Comparison of ENCODE assay signal across 1 cellular context in genomic region chr21:33212159-33212851, GRCh38.
TF ChIP-seq lines count a peak whose summit lies in the region.

No MANE protein-coding gene starts in this region.

TF ChIP-seq in K562, 482 proteins besides CTCF, POLR2A, EP300 and RAD21 (continued from another document and continues in another):
- TF ChIP-seq, protein P1, sequence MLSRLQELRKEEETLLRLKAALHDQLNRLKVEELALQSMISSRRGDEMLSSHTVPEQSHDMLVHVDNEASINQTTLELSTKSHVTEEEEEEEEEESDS (CRISPR knock-in tag; IDR thresholded peaks at IDR 0.05): no peak
- TF ChIP-seq POLR2AphosphoS2 (IDR thresholded peaks at IDR 0.05; ENCODE audit: low read length) (no peak), NR2C1 (IDR thresholded peaks at IDR 0.05) (no peak), NR2C1 (tag; IDR thresholded peaks at IDR 0.05) (peak; percentile 79), SMARCB1 (IDR thresholded peaks at IDR 0.05; ENCODE audit: insufficient read length, low read depth) (no peak), HDGF (IDR thresholded peaks at IDR 0.05) (no peak), PRMT5 (CRISPR knock-in tag; IDR thresholded peaks at IDR 0.05) (no peak), ZZZ3 (IDR thresholded peaks at IDR 0.05) (no peak), CREM (IDR thresholded peaks at IDR 0.05; ENCODE audit: low read depth) (no peak), CBX5 (IDR thresholded peaks at IDR 0.05; ENCODE audit: borderline replicate concordance, low read depth) (0 out of 2 replicates have a peak, but pooled peaks have one; percentile 12), BCOR (IDR thresholded peaks at IDR 0.05) (peak; percentile 29; the same call in 1 of the 2 replicates), ZNF780A (CRISPR knock-in tag; IDR thresholded peaks at IDR 0.05) (no peak), LEF1 (IDR thresholded peaks at IDR 0.05) (peak; percentile 62; the same call in 1 of the 2 replicates), FOXP4 (CRISPR knock-in tag; IDR thresholded peaks at IDR 0.05; ENCODE audit: borderline replicate concordance) (no peak), XRCC5 (IDR thresholded peaks at IDR 0.05; ENCODE audit: low read depth, low read length) (no peak), ZBTB7A (IDR thresholded peaks at IDR 0.05; ENCODE audit: borderline replicate concordance, control insufficient read depth, low read depth, low read length) (no peak), MTA2 (IDR thresholded peaks at IDR 0.05; ENCODE audit: low read depth) (peak; percentile 20; the same call in 1 of the 2 replicates), ZNF445 (CRISPR knock-in tag; IDR thresholded peaks at IDR 0.05; ENCODE audit: low read depth) (peak; percentile 19; the same call in 1 of the 2 replicates), EHMT2 (IDR thresholded peaks at IDR 0.05) (peak; percentile 26; the same call in 1 of the 2 replicates), NCOA6 (IDR thresholded peaks at IDR 0.05) (no peak), TAL1 (IDR thresholded peaks at IDR 0.05) (peak; percentile 25; the same call in 1 of the 2 replicates), TGIF2 (CRISPR knock-in tag; IDR thresholded peaks at IDR 0.05) (no peak), EWSR1 (IDR thresholded peaks at IDR 0.05; ENCODE audit: borderline replicate concordance, low read depth, partially characterized antibody) (no peak), ZNF518B (CRISPR knock-in tag; IDR thresholded peaks at IDR 0.05) (no peak), ZNF77 (CRISPR knock-in tag; IDR thresholded peaks at IDR 0.05) (no peak), SRSF7 (optimal IDR thresholded peaks at IDR 0.05; ENCODE audit: low read depth, low read length) (no peak), USF2 (CRISPR knock-in tag; IDR thresholded peaks at IDR 0.05) (no peak), ZNF785 (CRISPR knock-in tag; IDR thresholded peaks at IDR 0.05) (no peak), RBM17 (IDR thresholded peaks at IDR 0.05; ENCODE audit: borderline replicate concordance, low read depth, low read length) (no peak), MTF1 (CRISPR knock-in tag; IDR thresholded peaks at IDR 0.05; ENCODE audit: borderline replicate concordance) (no peak), DPF2 (IDR thresholded peaks at IDR 0.05) (peak; percentile 86), ZNF444 (CRISPR knock-in tag; IDR thresholded peaks at IDR 0.05) (0 out of 2 replicates have a peak, but pooled peaks have one; percentile 22), ZNF707 (CRISPR knock-in tag; conservative IDR thresholded peaks at IDR 0.05) (no peak), SRSF3 (IDR thresholded peaks at IDR 0.05; ENCODE audit: insufficient read depth, low read length) (no peak), FUS (optimal IDR thresholded peaks at IDR 0.05; ENCODE audit: low read depth, low read length) (no peak), ZNF263 (CRISPR knock-in tag; IDR thresholded peaks at IDR 0.05; ENCODE audit: borderline replicate concordance) (no peak), MLX (CRISPR knock-in tag; conservative IDR thresholded peaks at IDR 0.05) (no peak), IRF9 (tag; IDR thresholded peaks at IDR 0.05) (no peak), CBX1 (IDR thresholded peaks at IDR 0.05; ENCODE audit: low read depth) (no peak), BRD4 (IDR thresholded peaks at IDR 0.05) (no peak), ZBTB17 (CRISPR knock-in tag; IDR thresholded peaks at IDR 0.05) (0 out of 2 replicates have a peak, but pooled peaks have one; percentile 79), ILF3 (IDR thresholded peaks at IDR 0.05; ENCODE audit: borderline replicate concordance) (no peak), MEF2D (tag; conservative IDR thresholded peaks at IDR 0.05; ENCODE audit: low read depth) (no peak), MAFF (IDR thresholded peaks at IDR 0.05; ENCODE audit: low read length) (no peak), MAX (CRISPR knock-in tag; IDR thresholded peaks at IDR 0.05) (no peak), PURB (CRISPR knock-in tag; IDR thresholded peaks at IDR 0.05; ENCODE audit: low read depth) (no peak), ZC3H4 (CRISPR knock-in tag; IDR thresholded peaks at IDR 0.05; ENCODE audit: borderline replicate concordance) (no peak), ZBTB26 (CRISPR knock-in tag; IDR thresholded peaks at IDR 0.05) (no peak), ETV5 (CRISPR knock-in tag; IDR thresholded peaks at IDR 0.05; ENCODE audit: low read depth) (peak; percentile 56), ZFP1 (CRISPR knock-in tag; IDR thresholded peaks at IDR 0.05) (no peak), RAD51 (IDR thresholded peaks at IDR 0.05; ENCODE audit: borderline replicate concordance, low read depth) (no peak)
- TF ChIP-seq, protein P2, sequence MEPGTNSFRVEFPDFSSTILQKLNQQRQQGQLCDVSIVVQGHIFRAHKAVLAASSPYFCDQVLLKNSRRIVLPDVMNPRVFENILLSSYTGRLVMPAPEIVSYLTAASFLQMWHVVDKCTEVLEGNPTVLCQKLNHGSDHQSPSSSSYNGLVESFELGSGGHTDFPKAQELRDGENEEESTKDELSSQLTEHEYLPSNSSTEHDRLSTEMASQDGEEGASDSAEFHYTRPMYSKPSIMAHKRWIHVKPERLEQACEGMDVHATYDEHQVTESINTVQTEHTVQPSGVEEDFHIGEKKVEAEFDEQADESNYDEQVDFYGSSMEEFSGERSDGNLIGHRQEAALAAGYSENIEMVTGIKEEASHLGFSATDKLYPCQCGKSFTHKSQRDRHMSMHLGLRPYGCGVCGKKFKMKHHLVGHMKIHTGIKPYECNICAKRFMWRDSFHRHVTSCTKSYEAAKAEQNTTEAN (CRISPR knock-in tag; IDR thresholded peaks at IDR 0.05): no peak
- TF ChIP-seq, protein P3, sequence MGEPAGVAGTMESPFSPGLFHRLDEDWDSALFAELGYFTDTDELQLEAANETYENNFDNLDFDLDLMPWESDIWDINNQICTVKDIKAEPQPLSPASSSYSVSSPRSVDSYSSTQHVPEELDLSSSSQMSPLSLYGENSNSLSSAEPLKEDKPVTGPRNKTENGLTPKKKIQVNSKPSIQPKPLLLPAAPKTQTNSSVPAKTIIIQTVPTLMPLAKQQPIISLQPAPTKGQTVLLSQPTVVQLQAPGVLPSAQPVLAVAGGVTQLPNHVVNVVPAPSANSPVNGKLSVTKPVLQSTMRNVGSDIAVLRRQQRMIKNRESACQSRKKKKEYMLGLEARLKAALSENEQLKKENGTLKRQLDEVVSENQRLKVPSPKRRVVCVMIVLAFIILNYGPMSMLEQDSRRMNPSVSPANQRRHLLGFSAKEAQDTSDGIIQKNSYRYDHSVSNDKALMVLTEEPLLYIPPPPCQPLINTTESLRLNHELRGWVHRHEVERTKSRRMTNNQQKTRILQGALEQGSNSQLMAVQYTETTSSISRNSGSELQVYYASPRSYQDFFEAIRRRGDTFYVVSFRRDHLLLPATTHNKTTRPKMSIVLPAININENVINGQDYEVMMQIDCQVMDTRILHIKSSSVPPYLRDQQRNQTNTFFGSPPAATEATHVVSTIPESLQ (CRISPR knock-in tag; IDR thresholded peaks at IDR 0.05): no peak
- TF ChIP-seq, protein P4, sequence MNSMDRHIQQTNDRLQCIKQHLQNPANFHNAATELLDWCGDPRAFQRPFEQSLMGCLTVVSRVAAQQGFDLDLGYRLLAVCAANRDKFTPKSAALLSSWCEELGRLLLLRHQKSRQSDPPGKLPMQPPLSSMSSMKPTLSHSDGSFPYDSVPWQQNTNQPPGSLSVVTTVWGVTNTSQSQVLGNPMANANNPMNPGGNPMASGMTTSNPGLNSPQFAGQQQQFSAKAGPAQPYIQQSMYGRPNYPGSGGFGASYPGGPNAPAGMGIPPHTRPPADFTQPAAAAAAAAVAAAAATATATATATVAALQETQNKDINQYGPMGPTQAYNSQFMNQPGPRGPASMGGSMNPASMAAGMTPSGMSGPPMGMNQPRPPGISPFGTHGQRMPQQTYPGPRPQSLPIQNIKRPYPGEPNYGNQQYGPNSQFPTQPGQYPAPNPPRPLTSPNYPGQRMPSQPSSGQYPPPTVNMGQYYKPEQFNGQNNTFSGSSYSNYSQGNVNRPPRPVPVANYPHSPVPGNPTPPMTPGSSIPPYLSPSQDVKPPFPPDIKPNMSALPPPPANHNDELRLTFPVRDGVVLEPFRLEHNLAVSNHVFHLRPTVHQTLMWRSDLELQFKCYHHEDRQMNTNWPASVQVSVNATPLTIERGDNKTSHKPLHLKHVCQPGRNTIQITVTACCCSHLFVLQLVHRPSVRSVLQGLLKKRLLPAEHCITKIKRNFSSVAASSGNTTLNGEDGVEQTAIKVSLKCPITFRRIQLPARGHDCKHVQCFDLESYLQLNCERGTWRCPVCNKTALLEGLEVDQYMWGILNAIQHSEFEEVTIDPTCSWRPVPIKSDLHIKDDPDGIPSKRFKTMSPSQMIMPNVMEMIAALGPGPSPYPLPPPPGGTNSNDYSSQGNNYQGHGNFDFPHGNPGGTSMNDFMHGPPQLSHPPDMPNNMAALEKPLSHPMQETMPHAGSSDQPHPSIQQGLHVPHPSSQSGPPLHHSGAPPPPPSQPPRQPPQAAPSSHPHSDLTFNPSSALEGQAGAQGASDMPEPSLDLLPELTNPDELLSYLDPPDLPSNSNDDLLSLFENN (IDR thresholded peaks at IDR 0.05; ENCODE audit: low read depth in 2 of 2, low read length in 2 of 2): no peak
- TF ChIP-seq, protein P5, sequence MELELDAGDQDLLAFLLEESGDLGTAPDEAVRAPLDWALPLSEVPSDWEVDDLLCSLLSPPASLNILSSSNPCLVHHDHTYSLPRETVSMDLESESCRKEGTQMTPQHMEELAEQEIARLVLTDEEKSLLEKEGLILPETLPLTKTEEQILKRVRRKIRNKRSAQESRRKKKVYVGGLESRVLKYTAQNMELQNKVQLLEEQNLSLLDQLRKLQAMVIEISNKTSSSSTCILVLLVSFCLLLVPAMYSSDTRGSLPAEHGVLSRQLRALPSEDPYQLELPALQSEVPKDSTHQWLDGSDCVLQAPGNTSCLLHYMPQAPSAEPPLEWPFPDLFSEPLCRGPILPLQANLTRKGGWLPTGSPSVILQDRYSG (tag; conservative IDR thresholded peaks at IDR 0.05; ENCODE audit: low read depth): no peak
